Comparison of ENCODE assay signal across 8 cellular contexts in the genomic region with DNA sequence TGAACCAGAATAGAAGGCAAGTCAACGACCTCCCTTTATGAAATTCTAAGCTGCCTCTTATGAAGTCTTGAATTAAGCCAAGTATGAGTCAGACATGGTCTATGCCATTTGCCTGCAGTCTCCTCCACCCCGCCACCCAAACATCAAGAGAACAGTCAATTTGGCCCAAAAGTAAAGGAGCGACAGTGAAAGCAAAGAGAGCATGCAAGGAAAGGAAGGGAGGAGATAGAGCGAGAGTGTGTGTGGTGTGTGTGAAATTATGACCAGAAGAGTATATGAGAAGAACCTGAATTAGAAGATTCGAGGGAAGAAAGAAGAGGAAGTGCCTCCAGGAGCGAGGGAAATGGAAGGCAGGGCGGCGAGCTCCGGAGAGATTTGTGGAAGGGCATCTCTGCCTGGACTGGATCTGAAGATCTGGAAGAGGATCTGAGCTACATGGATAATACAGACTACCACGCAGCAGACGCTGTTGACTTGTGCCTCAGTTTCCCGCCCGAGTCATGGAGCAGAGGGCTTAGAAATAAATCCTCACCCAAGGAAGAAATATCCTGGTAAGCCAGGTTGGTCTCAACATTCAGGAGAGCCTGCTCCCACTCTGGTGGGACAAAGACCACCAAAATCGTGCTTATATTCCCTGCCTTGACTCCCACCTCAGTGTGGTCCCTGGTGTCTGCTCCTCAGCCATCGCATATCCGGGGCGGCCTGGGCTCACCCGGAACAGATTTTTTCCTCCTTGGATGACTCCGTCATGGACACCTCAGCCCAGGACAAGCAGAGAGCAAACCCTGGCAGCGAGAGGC. TPM values are rescaled to one million over a fixed set of nuclear protein-coding genes. Genes with fewer than 3 reads are reported as not detected.
DNase-seq lines count a peak whose midpoint lies in the region; ATAC-seq and TF ChIP-seq lines count a peak whose summit lies in the region.

No MANE protein-coding gene starts in this region.

- intact Hi-C loops in CD4-positive, alpha-beta memory T cell (cut with micrococcal nuclease) = loop anchor here (1.0 to 5.0 kb wide), 2 partner anchors 69 to 263 kb away; partner anchors contain the start of gene GPAM

- H3K27ac Mint-ChIP-seq in CD4-positive, alpha-beta memory T cell = peak overlapping the region; percentile 81 to 99 (median 97)

- peak; percentile 36 for ATAC-seq in HG02571 (IDR thresholded peaks at IDR 0.05; ENCODE audit: unreplicated experiment)
- ATAC-seq in HG02623 (IDR thresholded peaks at IDR 0.05; ENCODE audit: unreplicated experiment) = no peak

- peak overlapping the region; percentile 90 to 100 (median 94) for H3K4me3 Mint-ChIP-seq in CD4-positive, alpha-beta memory T cell

- H3K27me3 ChIP-seq in CD4-positive, alpha-beta memory T cell (ENCODE audit: insufficient read depth, low read length) = no peaks in the 10 kb centered on the region
- no peaks in the 10 kb centered on the region for H3K27me3 ChIP-seq in effector memory CD4-positive, alpha-beta T cell (replicated peaks; ENCODE audit: control insufficient read depth, insufficient read depth, low read length, poor library complexity, severe bottlenecking)
- no peaks in the 10 kb centered on the region for H3K27me3 ChIP-seq in muscle layer of duodenum (ENCODE audit: low read depth, low read length)

- DNase-seq in CD4-positive, alpha-beta memory T cell = peak in 1 of 5 donors; percentile 8
- no peak for DNase-seq in SK-N-MC (ENCODE audit: low read depth, low spot score)
- DNase-seq in effector memory CD4-positive, alpha-beta T cell = no peak
- no peak for DNase-seq in NCI-H1436 (lab: John Stamatoyannopoulos, UW)
- no peak for DNase-seq in GM10248 (ENCODE audit: extremely low spot score)

- peaks cover 42% of the 10 kb centered on the region for H3K4me1 ChIP-seq in CD4-positive, alpha-beta memory T cell (ENCODE audit: insufficient read depth, low read length)
- H3K4me1 ChIP-seq in effector memory CD4-positive, alpha-beta T cell (ENCODE audit: control insufficient read depth, insufficient read depth, low read length, poor library complexity, severe bottlenecking) = peaks cover 15% of the 10 kb centered on the region
- H3K4me1 ChIP-seq in muscle layer of duodenum (ENCODE audit: control insufficient read depth in 1 of 2, insufficient read depth in 2 of 2, low read length in 2 of 2) = peaks cover 11 to 28% of the 10 kb centered on the region in 2 donors

- H3K36me3 Mint-ChIP-seq in CD4-positive, alpha-beta memory T cell = peaks cover 27 to 60% of the 10 kb centered on the region in 2 donors

- H3K9ac ChIP-seq in SK-N-MC (ENCODE audit: insufficient read length) = peak overlapping the region; percentile 92

- CTCF ChIA-PET in CD4-positive, alpha-beta memory T cell (lab: Charles Lee; ENCODE audit: partially characterized antibody) = interaction anchor here (1.2 to 1.8 kb wide), 2 partner anchors 11 to 71 kb away, joined by 3 to 9 read pairs; no protein-coding TSS in a partner anchor
- CTCF ChIA-PET in GM10248 (lab: Yijun Ruan, JAX) = interaction anchor here (0.6 to 3.6 kb wide), 8 partner anchors 10 to 33 kb away, joined by 3 to 14 read pairs (median 4); no protein-coding TSS in a partner anchor

- H3K9me3 ChIP-seq in CD4-positive, alpha-beta memory T cell (ENCODE audit: control insufficient read depth in 1 of 2, low read length in 2 of 2) = no peaks in the 10 kb centered on the region
- H3K9me3 ChIP-seq in SK-N-MC (ENCODE audit: low read depth, low read length) (no peaks in the 10 kb centered on the region), muscle layer of duodenum (ENCODE audit: control insufficient read depth in 1 of 2, low read length in 2 of 2) (no peaks in the 10 kb centered on the region)
- H3K9me3 ChIP-seq in effector memory CD4-positive, alpha-beta T cell (ENCODE audit: control insufficient read depth, low read length) = no peaks in the 10 kb centered on the region

- no peaks in the 10 kb centered on the region for H3K9me3 Mint-ChIP-seq in CD4-positive, alpha-beta memory T cell

- peak overlapping the region; percentile 97 to 99 for H3K4me3 ChIP-seq in CD4-positive, alpha-beta memory T cell (ENCODE audit: low read length in 2 of 2)
- peak overlapping the region; percentile 91 for H3K4me3 ChIP-seq in SK-N-MC
- H3K4me3 ChIP-seq in effector memory CD4-positive, alpha-beta T cell (ENCODE audit: insufficient read depth, low read depth, low read length, poor library complexity, severe bottlenecking) = peak overlapping the region; percentile 100
- H3K4me3 ChIP-seq in muscle layer of duodenum (ENCODE audit: low read depth in 1 of 2, low read length in 2 of 2) = peak overlapping the region; percentile 99

- peaks cover 24% of the 10 kb centered on the region for H3K36me3 ChIP-seq in CD4-positive, alpha-beta memory T cell (ENCODE audit: insufficient read depth, low read length)
- H3K36me3 ChIP-seq in SK-N-MC (ENCODE audit: insufficient read depth, low read length) (peaks cover 10% of the 10 kb centered on the region), muscle layer of duodenum (ENCODE audit: control insufficient read depth in 1 of 2, insufficient read depth in 2 of 2, low read length in 2 of 2) (peaks cover 17 to 19% of the 10 kb centered on the region in 2 donors)
- H3K36me3 ChIP-seq in effector memory CD4-positive, alpha-beta T cell (ENCODE audit: control insufficient read depth, insufficient read depth, low read length) = peaks cover 14% of the 10 kb centered on the region

- TF ChIP-seq CTCF in GM10248 (IDR thresholded peaks at IDR 0.05; ENCODE audit: control extremely low read depth, extremely low read depth, low read depth, missing control alignments) = no peak

- POLR2A ChIA-PET in CD4-positive, alpha-beta memory T cell (lab: Charles Lee; ENCODE audit: partially characterized antibody) = interaction anchor here (0.9 to 2.6 kb wide), 14 partner anchors 10 to 1234 kb away, joined by 3 to 33 read pairs (median 3); partner anchors contain the start of genes ACSL5 and GPAM
- POLR2A ChIA-PET in GM10248 (lab: Yijun Ruan, JAX) = interaction anchor here (1.1 kb wide), 1 partner anchor 8 kb away, joined by 3 read pairs; no protein-coding TSS in a partner anchor

- H3K4me1 Mint-ChIP-seq in CD4-positive, alpha-beta memory T cell = peaks cover 27 to 63% (median 46%) of the 10 kb centered on the region in 4 donors

- no peaks in the 10 kb centered on the region for H3K27me3 Mint-ChIP-seq in CD4-positive, alpha-beta memory T cell

- peak overlapping the region; percentile 86 for H3K27ac ChIP-seq in CD4-positive, alpha-beta memory T cell (ENCODE audit: low read depth, low read length)
- no peak overlapping the region for H3K27ac ChIP-seq in SK-N-MC
- peak overlapping the region; percentile 91 for H3K27ac ChIP-seq in effector memory CD4-positive, alpha-beta T cell (ENCODE audit: insufficient read depth, low read length, poor library complexity, severe bottlenecking)
- H3K27ac ChIP-seq in muscle layer of duodenum (ENCODE audit: low read length) = peak overlapping the region; percentile 96

RNA-seq across cellular contexts. Expression of gene ZDHHC6, which starts 0.5 kb away (rescaled TPM):
- total RNA-seq in CD4-positive, alpha-beta memory T cell = 10 to 100 TPM; 60.6 to 61.2 TPM
- polyA plus RNA-seq in CD4-positive, alpha-beta memory T cell = 10 to 100 TPM; 39.3 to 48.0 TPM

RNA-seq across cellular contexts. Expression of gene VTI1A, which starts 0.8 kb away (rescaled TPM):
- total RNA-seq in CD4-positive, alpha-beta memory T cell = 10 to 100 TPM; 47.0 to 48.5 TPM
- 10 to 100 TPM; 24.4 to 33.1 TPM for polyA plus RNA-seq in CD4-positive, alpha-beta memory T cell
